In the genomic region with DNA sequence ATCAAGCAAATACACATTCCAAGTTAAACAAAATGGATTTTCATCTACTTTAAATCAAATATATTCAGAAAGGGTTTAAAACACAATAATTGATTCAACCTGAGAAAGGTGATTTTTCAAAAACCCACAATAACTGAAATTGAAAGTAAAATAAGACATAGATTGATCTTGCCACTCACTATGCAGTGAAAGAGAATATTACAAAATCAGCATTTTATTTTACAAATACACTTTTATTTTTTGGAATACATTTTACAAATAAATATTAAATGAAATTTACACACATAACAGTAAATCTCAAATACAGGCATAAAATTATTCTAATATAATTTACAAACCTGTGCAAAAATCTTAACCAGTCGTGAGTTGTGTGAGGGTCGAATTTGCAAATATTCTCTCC, we compare ENCODE assay signal across 23 cellular contexts.
"Had no signal": no experiment of that assay in that cellular context is flagged by ENCODE, and none has a peak within 500 bp of the region (broad histone marks: within the 10 kb centered on the region; RNA-seq: fewer than 3 reads in every experiment).

No MANE protein-coding gene starts in this region.

- H3K4me3 ChIP-seq: SJSA1, SK-N-MC had no signal

- H3K27ac ChIP-seq: HL-60, KMS-11, SJSA1, SK-N-MC had no signal

- DNase-seq: IMR-90, MM.1S, NCI-H1092 treated with DMSO at 0.1 percent for 48 hours, NCI-H1436, NCI-H187, NCI-H2029, NCI-H2081 treated with DMSO at 0.1 percent for 48 hours, NCI-H2171, NCI-H226, NCI-H446, NCI-H510A, NCI-H524 treated with DMSO at 0.1 percent for 48 hours, NCI-H69, NCI-H774, Right ventricle myocardium superior, RPMI8226, SIG-M5 had no signal

- H3K9me3 ChIP-seq: SJSA1 had no signal

- FAIRE-seq: HTR-8/SVneo, RCC 7860 had no signal

- H3K4me2 ChIP-seq: KMS-11 had no signal

- H3K9ac ChIP-seq: KMS-11 had no signal
